14 cellular contexts compared by ENCODE assay signal in the genomic region with DNA sequence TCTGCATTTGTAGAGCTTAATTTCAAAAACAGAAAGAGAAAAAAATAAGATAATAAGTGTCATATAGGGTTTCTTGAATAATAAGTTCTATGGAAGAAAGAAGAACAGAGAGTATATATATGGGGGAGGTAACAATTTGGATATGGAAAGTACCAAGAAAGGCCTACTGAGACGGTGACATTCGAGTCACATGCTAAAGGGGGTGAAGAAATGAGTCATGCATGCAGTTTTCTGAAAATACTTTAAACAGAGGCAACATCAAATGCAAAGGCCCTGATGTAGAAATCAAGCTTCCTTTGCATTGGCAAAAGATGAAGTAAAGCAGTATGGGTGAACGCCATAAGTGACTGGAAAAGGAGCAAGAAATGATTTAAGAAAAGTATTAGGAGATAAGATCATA.
A peak's percentile ranks its signal among the peaks of the same experiment; 100 is the strongest.
DNase-seq lines count a peak whose midpoint lies in the region; ATAC-seq, FAIRE-seq and TF ChIP-seq lines count a peak whose summit lies in the region.
"Had no signal": no experiment of that assay in that cellular context is flagged by ENCODE, and none has a peak within 500 bp of the region (broad histone marks: within the 10 kb centered on the region; RNA-seq: fewer than 3 reads in every experiment).

No MANE protein-coding gene starts in this region.

- TF ChIP-seq CTCF in mucosa of descending colon (IDR thresholded peaks at IDR 0.05), result no peak

- H3K4me3 ChIP-seq in mucosa of descending colon, result no peak overlapping the region
- H3K4me3 ChIP-seq: coronary artery had no signal

- ATAC-seq in GM21786 (IDR thresholded peaks at IDR 0.05; ENCODE audit: unreplicated experiment), result peak; percentile 79
- peak; percentile 83 for ATAC-seq in HG03103 (IDR thresholded peaks at IDR 0.05; ENCODE audit: low read depth, unreplicated experiment)
- no peak for ATAC-seq in mucosa of descending colon
- ATAC-seq: activated CD8-positive, alpha-beta memory T cell treated with anti-CD3 and anti-CD28 coated beads, Interleukin-2, amount 10 ng/mL, durations not matched to agents 7 days and 5 days; activated naive CD8-positive, alpha-beta T cell treated with anti-CD3 and anti-CD28 coated beads, Interleukin-2, amount 50 U/mL, for 24 hours had no signal

- H3K4me1 ChIP-seq in mucosa of descending colon (ENCODE audit: low read depth), result no peaks in the 10 kb centered on the region

- peak; percentile 45 for FAIRE-seq in GM19239 (lab: Jason Lieb, UNC)

- no peaks in the 10 kb centered on the region for H3K9me3 ChIP-seq in mucosa of descending colon

- DNase-seq in GM19239 (ENCODE audit: insufficient read length, low spot score) (no peak), hypothalamus (lab: John Stamatoyannopoulos, UW) (no peak), mucosa of descending colon (no peak), DMS 273 (lab: John Stamatoyannopoulos, UW; ENCODE audit: unreplicated experiment) (no peak), DMS53 treated with DMSO at 0.1 percent for 48 hours (lab: John Stamatoyannopoulos, UW; ENCODE audit: unreplicated experiment) (no peak)
- DNase-seq: activated CD8-positive, alpha-beta memory T cell treated with anti-CD3 and anti-CD28 coated beads, Interleukin-2, amount 10 ng/mL, durations not matched to agents 7 days and 5 days; activated naive CD8-positive, alpha-beta T cell treated with anti-CD3 and anti-CD28 coated beads, Interleukin-2, amount 50 U/mL, for 24 hours; COR-L47; retina; substantia nigra; T1000 had no signal

- no peaks in the 10 kb centered on the region for H3K36me3 ChIP-seq in mucosa of descending colon (ENCODE audit: low read depth)

- intact Hi-C loops in mucosa of descending colon (cut with DNase I, micrococcal nuclease), result no loop called here
